In genomic region chr11:65575568-65576231, GRCh38 we compare ENCODE assay signal across 8 cellular contexts. TPM values are rescaled to one million over a fixed set of nuclear protein-coding genes. Genes with fewer than 3 reads are reported as not detected.
DNase-seq lines count a peak whose midpoint lies in the region; ATAC-seq and TF ChIP-seq lines count a peak whose summit lies in the region.

EHBP1L1 (plus strand) TSS chr11:65576053; CDS start chr11:65576303, 250 bp downstream.

- peak within 1 kb of the TSS; percentile 73 for H3K4me2 ChIP-seq in SU-DHL-6 (ENCODE audit: low read depth, low read length, poor library complexity, severe bottlenecking)

- H3K4me3 ChIP-seq in SU-DHL-6 (ENCODE audit: insufficient read depth, low read length, poor library complexity, severe bottlenecking) (peak within 1 kb of the TSS; percentile 62), sigmoid colon (peak within 1 kb of the TSS; percentile 68 to 99 (median 87))

- peak within 1 kb of the TSS; percentile 92 for H3K4me3 Mint-ChIP-seq in activated naive CD8-positive, alpha-beta T cell treated with anti-CD3 and anti-CD28 coated beads, Interleukin-2, amount 10 ng/mL, durations not matched to agents 7 days and 5 days

- peaks cover 45% of the 10 kb centered on the region for H3K4me1 Mint-ChIP-seq in activated naive CD8-positive, alpha-beta T cell treated with anti-CD3 and anti-CD28 coated beads, Interleukin-2, amount 10 ng/mL, durations not matched to agents 7 days and 5 days

- H3K9me3 ChIP-seq in SU-DHL-6 (ENCODE audit: insufficient read depth, low read length) (no peaks in the 10 kb centered on the region), sigmoid colon (no peaks in the 10 kb centered on the region)

- H3F3A ChIP-seq in SU-DHL-6 (ENCODE audit: insufficient read depth): peaks cover 11% of the 10 kb centered on the region

- H3K9ac ChIP-seq in SU-DHL-6 (ENCODE audit: low read length): peak within 1 kb of the TSS; percentile 84

- H3K36me3 ChIP-seq in SU-DHL-6 (ENCODE audit: low read length) (no peaks in the 10 kb centered on the region), sigmoid colon (peaks cover 15 to 27% (median 17%) of the 10 kb centered on the region in 4 donors)

- peak within 1 kb of the TSS; percentile 74 for H3K27ac ChIP-seq in SU-DHL-6 (ENCODE audit: low read depth, low read length)
- peak within 1 kb of the TSS; percentile 91 to 98 (median 98) for H3K27ac ChIP-seq in sigmoid colon

- TF ChIP-seq CTCF in SU-DHL-6 (IDR thresholded peaks at IDR 0.05; ENCODE audit: insufficient read depth, low read length, poor library complexity, severe bottlenecking) (no peak), sigmoid colon (IDR thresholded peaks at IDR 0.05) (no peak)

- H3K27me3 ChIP-seq in SU-DHL-6 (ENCODE audit: low read length): no peaks in the 10 kb centered on the region
- H3K27me3 ChIP-seq in sigmoid colon: no peaks in the 10 kb centered on the region

- intact Hi-C loops in left cardiac atrium (cut with DNase I): loop anchor here in 1 of 2 donors (5.0 kb wide), 1 partner anchor 37 kb away; the partner anchor contains the start of gene MAP3K11
- intact Hi-C loops in sigmoid colon (cut with DNase I): loop anchor here (2.0 kb wide), 1 partner anchor 17 kb away; no protein-coding TSS in a partner anchor

- TF ChIP-seq EP300 in sigmoid colon (IDR thresholded peaks at IDR 0.05): no peak

- WGBS in sigmoid colon, 2 donors: 1% methylated on average over 69 of the region's 69 CpGs

- H3K27me3 Mint-ChIP-seq in activated naive CD8-positive, alpha-beta T cell treated with anti-CD3 and anti-CD28 coated beads, Interleukin-2, amount 10 ng/mL, durations not matched to agents 7 days and 5 days: no peaks in the 10 kb centered on the region

- H3K27ac Mint-ChIP-seq in activated naive CD8-positive, alpha-beta T cell treated with anti-CD3 and anti-CD28 coated beads, Interleukin-2, amount 10 ng/mL, durations not matched to agents 7 days and 5 days: peak within 1 kb of the TSS; percentile 91

- H3K9me3 Mint-ChIP-seq in activated naive CD8-positive, alpha-beta T cell treated with anti-CD3 and anti-CD28 coated beads, Interleukin-2, amount 10 ng/mL, durations not matched to agents 7 days and 5 days: no peaks in the 10 kb centered on the region

- H4K20me1 ChIP-seq in SU-DHL-6 (ENCODE audit: low read depth, low read length): no peaks in the 10 kb centered on the region

- POLR2A ChIA-PET in activated naive CD8-positive, alpha-beta T cell treated with anti-CD3 and anti-CD28 coated beads, Interleukin-2, amount 10 ng/mL, durations not matched to agents 7 days and 5 days (lab: Charles Lee): interaction anchor here (0.7 to 4.9 kb wide), 18 partner anchors 8 to 741 kb away, joined by 3 to 107 read pairs (median 4); partner anchors contain the start of genes CD248, MALAT1 and PCNX3

- peaks cover 0 to 81% (median 68%) of the 10 kb centered on the region in 4 donors for H3K4me1 ChIP-seq in sigmoid colon

- ATAC-seq in activated naive CD8-positive, alpha-beta T cell treated with anti-CD3 and anti-CD28 coated beads, Interleukin-2, amount 10 ng/mL, durations not matched to agents 7 days and 5 days (ENCODE audit: low read depth): peak; percentile 24
- ATAC-seq in left cardiac atrium (peak; percentile 15 to 39), HG02981 (IDR thresholded peaks at IDR 0.05; ENCODE audit: unreplicated experiment) (no peak)

- H3K36me3 Mint-ChIP-seq in activated naive CD8-positive, alpha-beta T cell treated with anti-CD3 and anti-CD28 coated beads, Interleukin-2, amount 10 ng/mL, durations not matched to agents 7 days and 5 days: peaks cover 11% of the 10 kb centered on the region

- H2AFZ ChIP-seq in SU-DHL-6 (ENCODE audit: low read depth, low read length, severe bottlenecking): peak within 1 kb of the TSS; percentile 31

- no peaks in the 10 kb centered on the region for H3K9me2 ChIP-seq in SU-DHL-6 (replicated peaks; ENCODE audit: insufficient read depth, low read length)

- DNase-seq in EL (peak; percentile 62), HK-2 (ENCODE audit: unreplicated experiment) (peak; percentile 60), left cardiac atrium (peak; percentile 80), sigmoid colon (peak; percentile 88), DMS 273 treated with DMSO at 0.1 percent for 48 hours (lab: John Stamatoyannopoulos, UW) (no peak)
- peak; percentile 91 for DNase-seq in activated naive CD8-positive, alpha-beta T cell treated with anti-CD3 and anti-CD28 coated beads, Interleukin-2, amount 10 ng/mL, durations not matched to agents 7 days and 5 days

- peaks cover 3% of the 10 kb centered on the region; the same call in 1 of the 2 replicates for H3K79me2 ChIP-seq in SU-DHL-6 (ENCODE audit: insufficient read depth, low read length)

- no peak for TF ChIP-seq POLR2A in sigmoid colon (IDR thresholded peaks at IDR 0.05)

RNA-seq across cellular contexts. Expression of gene EHBP1L1, which starts in this region (rescaled TPM):
- 100 to 1,000 TPM; 118 to 120 TPM for total RNA-seq in activated naive CD8-positive, alpha-beta T cell treated with anti-CD3 and anti-CD28 coated beads, Interleukin-2, amount 10 ng/mL, durations not matched to agents 7 days and 5 days
- total RNA-seq in left cardiac atrium (10 to 100 TPM; 53.4 to 61.0 TPM), sigmoid colon (100 to 1,000 TPM; 148 to 366 (median 194) TPM)
- 10 to 100 TPM; 31.2 to 71.2 (median 71.2) TPM for polyA plus RNA-seq in sigmoid colon
